ENCODE assay signal across 1 cellular context in genomic region chr3:142962520-142963265, GRCh38.
TF ChIP-seq lines count a peak whose summit lies in the region.

No MANE protein-coding gene starts in this region.

TF ChIP-seq in HepG2, 621 proteins besides CTCF, POLR2A, EP300 and RAD21 (continued from another document and continues in another):
- TF ChIP-seq ISX (CRISPR knock-in tag; conservative IDR thresholded peaks at IDR 0.05) (no peak), ZNF678 (CRISPR knock-in tag; IDR thresholded peaks at IDR 0.05) (peak; percentile 17; the same call in 1 of the 2 replicates), PITX1 (CRISPR knock-in tag; IDR thresholded peaks at IDR 0.05) (peak; percentile 31; the same call in 1 of the 2 replicates), HOXA9 (CRISPR knock-in tag; IDR thresholded peaks at IDR 0.05; ENCODE audit: borderline replicate concordance) (peak; percentile 40; the same call in 1 of the 2 replicates), CSRNP1 (CRISPR knock-in tag; IDR thresholded peaks at IDR 0.05) (peak; percentile 69; the same call in 1 of the 2 replicates), ZBTB34 (CRISPR knock-in tag; IDR thresholded peaks at IDR 0.05) (0 out of 2 replicates have a peak, but pooled peaks have one; percentile 27), ZGPAT (CRISPR knock-in tag; IDR thresholded peaks at IDR 0.05) (no peak), ZFP90 (CRISPR knock-in tag; IDR thresholded peaks at IDR 0.05; ENCODE audit: borderline replicate concordance) (no peak), NONO (IDR thresholded peaks at IDR 0.05) (no peak), NONO (CRISPR knock-in tag; conservative IDR thresholded peaks at IDR 0.05) (peak; percentile 64), GTF2F1 (IDR thresholded peaks at IDR 0.05; ENCODE audit: low read length) (no peak), STAG1 (CRISPR knock-in tag; IDR thresholded peaks at IDR 0.05) (0 out of 2 replicates have a peak, but pooled peaks have one; percentile 5), PHF21A (CRISPR knock-in tag; IDR thresholded peaks at IDR 0.05) (no peak), ZNF660 (CRISPR knock-in tag; IDR thresholded peaks at IDR 0.05; ENCODE audit: borderline replicate concordance, low read depth) (no peak), TBL1XR1 (IDR thresholded peaks at IDR 0.05; ENCODE audit: borderline replicate concordance, low read length, partially characterized antibody) (no peak), ATF6 (CRISPR knock-in tag; conservative IDR thresholded peaks at IDR 0.05) (no peak), SPEN (CRISPR knock-in tag; IDR thresholded peaks at IDR 0.05; ENCODE audit: low read depth) (peak; percentile 79), SAP130 (CRISPR knock-in tag; IDR thresholded peaks at IDR 0.05; ENCODE audit: low read depth) (no peak), ZNF772 (CRISPR knock-in tag; IDR thresholded peaks at IDR 0.05) (peak; percentile 65; the same call in 1 of the 2 replicates), ZNF407 (CRISPR knock-in tag; IDR thresholded peaks at IDR 0.05; ENCODE audit: not compliant biosample characterization) (no peak), CERS6 (CRISPR knock-in tag; IDR thresholded peaks at IDR 0.05) (no peak), TEAD2 (CRISPR knock-in tag; IDR thresholded peaks at IDR 0.05) (no peak), CHD2 (IDR thresholded peaks at IDR 0.05; ENCODE audit: low read depth, low read length) (no peak), NFATC3 (CRISPR knock-in tag; IDR thresholded peaks at IDR 0.05) (no peak), RFX1 (IDR thresholded peaks at IDR 0.05) (no peak), ZNF7 (CRISPR knock-in tag; IDR thresholded peaks at IDR 0.05) (no peak), ZNF547 (CRISPR knock-in tag; IDR thresholded peaks at IDR 0.05) (0 out of 2 replicates have a peak, but pooled peaks have one; percentile 38), KAT7 (CRISPR knock-in tag; IDR thresholded peaks at IDR 0.05; ENCODE audit: borderline replicate concordance) (peak; percentile 43; the same call in 1 of the 2 replicates), ZNF574 (CRISPR knock-in tag; IDR thresholded peaks at IDR 0.05) (no peak), MYPOP (CRISPR knock-in tag; IDR thresholded peaks at IDR 0.05) (0 out of 2 replicates have a peak, but pooled peaks have one; percentile 54), ZNF550 (CRISPR knock-in tag; IDR thresholded peaks at IDR 0.05; ENCODE audit: borderline replicate concordance) (no peak), KLF13 (CRISPR knock-in tag; IDR thresholded peaks at IDR 0.05) (no peak), ZNF260 (CRISPR knock-in tag; IDR thresholded peaks at IDR 0.05; ENCODE audit: borderline replicate concordance, low read depth) (no peak), KLF9 (CRISPR knock-in tag; IDR thresholded peaks at IDR 0.05; ENCODE audit: low read depth) (no peak), TFAP4 (IDR thresholded peaks at IDR 0.05; ENCODE audit: borderline replicate concordance, low read depth) (no peak), ARNTL (CRISPR knock-in tag; IDR thresholded peaks at IDR 0.05) (no peak), ZFP37 (CRISPR knock-in tag; IDR thresholded peaks at IDR 0.05; ENCODE audit: borderline replicate concordance) (0 out of 2 replicates have a peak, but pooled peaks have one; percentile 27), SMARCC2 (IDR thresholded peaks at IDR 0.05) (no peak), ZNF383 (CRISPR knock-in tag; IDR thresholded peaks at IDR 0.05; ENCODE audit: borderline replicate concordance) (no peak), NR3C1 (CRISPR knock-in tag; IDR thresholded peaks at IDR 0.05) (no peak), HHEX (CRISPR knock-in tag; IDR thresholded peaks at IDR 0.05) (no peak), GATAD1 (CRISPR knock-in tag; IDR thresholded peaks at IDR 0.05) (no peak), MIER2 (CRISPR knock-in tag; IDR thresholded peaks at IDR 0.05) (no peak), FOSL2 (CRISPR knock-in tag; IDR thresholded peaks at IDR 0.05) (no peak), ZSCAN12 (CRISPR knock-in tag; IDR thresholded peaks at IDR 0.05) (no peak)
